ENCODE assay signal across 9 cellular contexts in the genomic region with DNA sequence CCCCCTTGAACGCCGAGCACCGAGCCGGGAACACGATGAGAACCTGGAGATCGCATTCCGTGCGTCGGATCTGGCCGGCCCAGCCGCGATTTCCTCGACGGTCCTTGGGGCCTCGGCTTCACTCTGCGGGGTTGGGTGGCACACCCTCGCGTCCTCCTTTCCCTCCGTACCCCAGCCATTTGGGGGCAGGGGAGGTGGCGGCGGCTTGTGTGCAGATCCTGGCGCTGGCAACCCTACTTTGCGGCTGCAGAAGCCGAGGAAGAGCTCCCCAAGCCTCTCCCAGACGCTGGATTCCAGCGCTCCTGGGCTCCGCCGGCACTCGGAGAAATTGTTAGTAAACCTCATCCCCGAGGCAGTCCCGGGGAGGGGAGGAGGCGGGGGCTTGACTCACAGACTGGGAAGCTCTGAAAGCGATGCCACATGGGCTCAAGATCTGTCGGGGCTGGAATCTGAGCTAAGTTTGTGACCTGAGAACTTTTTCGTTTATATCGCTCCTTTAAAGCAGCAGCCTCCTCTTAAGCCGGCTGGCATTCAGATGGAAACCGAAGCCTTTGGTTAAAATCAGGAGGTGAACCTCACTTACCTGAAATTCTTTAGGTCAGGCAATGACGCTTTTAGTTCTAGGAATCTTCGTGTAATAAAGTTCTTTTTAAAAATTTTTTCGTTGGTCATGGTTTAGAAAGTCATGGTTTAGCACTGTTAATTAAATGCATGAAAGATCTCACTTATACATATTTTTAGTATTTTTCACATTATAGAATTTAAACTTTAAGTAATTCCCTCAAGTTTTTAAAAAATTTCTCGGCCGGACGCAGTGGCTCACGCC. TPM values are rescaled to one million over a fixed set of nuclear protein-coding genes. Genes with fewer than 3 reads are reported as not detected.
DNase-seq lines count a peak whose midpoint lies in the region; ATAC-seq and TF ChIP-seq lines count a peak whose summit lies in the region.
"Had no signal": no experiment of that assay in that cellular context is flagged by ENCODE, and none has a peak within 500 bp of the region (broad histone marks: within the 10 kb centered on the region; RNA-seq: fewer than 3 reads in every experiment).

No MANE protein-coding gene starts in this region.

- H3K27ac ChIP-seq in mammary epithelial cell (ENCODE audit: insufficient read depth, low read depth, low read length) (peak overlapping the region; percentile 96), iPS-20b (ENCODE audit: low read length) (peak overlapping the region; percentile 90), gastrocnemius medialis (peak overlapping the region; percentile 86 to 91 (median 89))
- H3K27ac ChIP-seq: VCaP had no signal

- no peaks in the 10 kb centered on the region for H3K9me3 ChIP-seq in mammary epithelial cell (replicated peaks; ENCODE audit: insufficient read depth, low read length)
- H3K9me3 ChIP-seq in iPS-20b (ENCODE audit: insufficient read depth, low read depth, low read length) = no peaks in the 10 kb centered on the region
- H3K9me3 ChIP-seq in gastrocnemius medialis = no peaks in the 10 kb centered on the region

- no peaks in the 10 kb centered on the region for H3K9me3 Mint-ChIP-seq in T-cell

- ATAC-seq in GM19023 (IDR thresholded peaks at IDR 0.05; ENCODE audit: unreplicated experiment) = peak; percentile 30
- peak; percentile 23 for ATAC-seq in HG03280 (IDR thresholded peaks at IDR 0.05; ENCODE audit: unreplicated experiment)
- ATAC-seq in T-cell (replicated peaks in 1 of 4) = peak; percentile 28 to 46 (median 44)
- peak; percentile 62 for ATAC-seq in gastrocnemius medialis
- ATAC-seq in GM18519 (IDR thresholded peaks at IDR 0.05; ENCODE audit: low FRiP score, unreplicated experiment) = no peak

- 10% methylated on average over 37 of the region's 45 CpGs for whole genome bisulfite sequencing in mammary epithelial cell (ENCODE audit: low coverage, missing lambda C conversion rate)

- peak in 10 of 14 donors; percentile 32 to 69 (median 50) for DNase-seq in C1 segment of cervical spinal cord (lab: John Stamatoyannopoulos, UW)
- DNase-seq in T-cell = peak in 13 of 34 experiments; percentile 1 to 30 (median 8)
- peak; percentile 92 for DNase-seq in mammary epithelial cell
- peak; percentile 45 to 67 for DNase-seq in gastrocnemius medialis

- TF ChIP-seq POLR2A in gastrocnemius medialis (IDR thresholded peaks at IDR 0.05) = peak in 1 of 2 donors; percentile 25

- peaks cover 12 to 21% (median 17%) of the 10 kb centered on the region in 3 donors for H3K4me1 Mint-ChIP-seq in T-cell

- intact Hi-C loops in mammary epithelial cell (cut with micrococcal nuclease) (loop anchor here (1.0 to 2.0 kb wide), 3 partner anchors 16 to 55 kb away; no protein-coding TSS in a partner anchor), gastrocnemius medialis (cut with DNase I; ENCODE audit: low total_unique reads) (loop anchor here (2.0 to 5.0 kb wide), 3 partner anchors 39 to 161 kb away; no protein-coding TSS in a partner anchor)

- BruUV-seq in mammary epithelial cell (replicated peaks; lab: Mats Ljungman, UMichigan) = TSS peak; percentile 53

- H3K27ac Mint-ChIP-seq in T-cell = no peak overlapping the region

- H3K4me3 ChIP-seq in mammary epithelial cell (replicated peaks in 1 of 3; ENCODE audit: insufficient read depth in 1 of 3, low read depth in 2 of 3, low read length in 3 of 3) (peak overlapping the region; percentile 83 to 93 (median 90)), iPS-20b (ENCODE audit: low read length) (peak overlapping the region; percentile 85), gastrocnemius medialis (peak overlapping the region; percentile 80 to 89 (median 88))

- TF ChIP-seq CTCF in mammary epithelial cell (conservative IDR thresholded peaks at IDR 0.05 in 1 of 2, IDR thresholded peaks at IDR 0.05 in 1 of 2; ENCODE audit: extremely low read depth in 1 of 2, insufficient read depth in 1 of 2, low read depth in 1 of 2, low read length in 2 of 2) (no peak), gastrocnemius medialis (IDR thresholded peaks at IDR 0.05 in 4 of 5, conservative IDR thresholded peaks at IDR 0.05 in 1 of 5) (no peak)

- peaks cover 85% of the 10 kb centered on the region for H3K79me2 ChIP-seq in mammary epithelial cell (ENCODE audit: insufficient read depth, low read length)

- H3K27me3 ChIP-seq in mammary epithelial cell (ENCODE audit: insufficient read depth, low read length) = no peaks in the 10 kb centered on the region
- H3K27me3 ChIP-seq in iPS-20b (ENCODE audit: insufficient read depth, low read length) = no peaks in the 10 kb centered on the region
- H3K27me3 ChIP-seq in gastrocnemius medialis = no peaks in the 10 kb centered on the region

- CTCF ChIA-PET in T-cell (lab: Charles Lee) = interaction anchor here (0.6 to 1.2 kb wide), 3 partner anchors 83 to 103 kb away, joined by 3 to 4 read pairs (median 4); no protein-coding TSS in a partner anchor
- CTCF ChIA-PET in mammary epithelial cell (lab: Charles Lee; ENCODE audit: low non-redundant PET) = interaction anchor here (0.6 to 0.7 kb wide), 3 partner anchors 11 to 140 kb away, joined by 3 to 6 read pairs (median 4); a partner anchor contains a TSS

- H3K4me3 Mint-ChIP-seq in T-cell = peak overlapping the region; percentile 82 to 88 (median 86)

- dilution Hi-C loops in mammary epithelial cell (cut with HindIII; ENCODE audit: low sequenced_read_pairs) = no loop called here

- no peaks in the 10 kb centered on the region for H4K20me1 ChIP-seq in mammary epithelial cell (ENCODE audit: insufficient read depth, low read length)

- in situ Hi-C loops in mammary epithelial cell (cut with MboI; ENCODE audit: low sequenced_read_pairs in 2 of 2) = loop anchor here in 1 of 2 donors (5.0 kb wide), 1 partner anchor 94 kb away; a partner anchor contains a TSS
- in situ Hi-C loops in gastrocnemius medialis (cut with MboI; ENCODE audit: low sequenced_read_pairs in 4 of 4) = no loop called here

- peak overlapping the region; percentile 81 for H2AFZ ChIP-seq in mammary epithelial cell (ENCODE audit: low read depth, low read length)

- H3K4me2 ChIP-seq in mammary epithelial cell (ENCODE audit: insufficient read depth, low read depth, low read length) = peak overlapping the region; percentile 84

- H3K9ac ChIP-seq in mammary epithelial cell (ENCODE audit: insufficient read depth, low read length) = peak overlapping the region; percentile 95
- H3K9ac ChIP-seq in iPS-20b (ENCODE audit: low read depth, low read length) = peak overlapping the region; percentile 83

- no peaks in the 10 kb centered on the region for H3K36me3 Mint-ChIP-seq in T-cell

- H3K36me3 ChIP-seq in mammary epithelial cell (ENCODE audit: insufficient read depth, low read length) (no peaks in the 10 kb centered on the region), iPS-20b (ENCODE audit: insufficient read depth, low read depth, low read length) (no peaks in the 10 kb centered on the region), gastrocnemius medialis (no peaks in the 10 kb centered on the region)

- POLR2A ChIA-PET in T-cell (lab: Charles Lee) = no interaction called here

- peaks cover 14 to 32% of the 10 kb centered on the region in 2 donors for H3K27me3 Mint-ChIP-seq in T-cell

- H3K4me1 ChIP-seq in mammary epithelial cell (ENCODE audit: insufficient read depth, low read length) (peaks cover 51% of the 10 kb centered on the region), iPS-20b (ENCODE audit: insufficient read depth, low read length) (peaks cover 18% of the 10 kb centered on the region), gastrocnemius medialis (peaks cover 4 to 18% of the 10 kb centered on the region in 2 donors)

RNA-seq across cellular contexts. Expression of a gene that starts 0.8 kb away (rescaled TPM):
- total RNA-seq in T-cell (1 to 10 TPM; 5.9 to 9.3 (median 7.4) TPM), mammary epithelial cell (100 to 1,000 TPM; 116 to 175 TPM), gastrocnemius medialis (10 to 100 TPM in 3 of 4 donors, 1 to 10 TPM in 1; 9.6 to 14.8 (median 11.8) TPM)
- polyA plus RNA-seq in mammary epithelial cell = 66.9 TPM
- 137 TPM for polyA minus RNA-seq in mammary epithelial cell

Comparison
In these comparisons a context has a peak if more than half of its experiments do, and no peak if none do; other contexts are left out.
1. RNA of a gene that starts 0.8 kb away (total RNA-seq): 116 to 175 TPM in mammary epithelial cell; 9.6 to 14.8 TPM in gastrocnemius medialis and 5.9 to 9.3 TPM in T-cell; every median in the first group is over 4 times any median in the second.
2. Peak in every context shown above with its lines, with median percentiles within 50 percentile points of each other: H3K27ac ChIP-seq and H3K4me3 ChIP-seq.